Comparison of ENCODE assay signal across 19 cellular contexts in genomic region chr19:740816-741505, GRCh38. TPM values are rescaled to one million over a fixed set of nuclear protein-coding genes. Genes with fewer than 3 reads are reported as not detected.
"Had no signal": no experiment of that assay in that cellular context is flagged by ENCODE, and none has a peak within 500 bp of the region (broad histone marks: within the 10 kb centered on the region; RNA-seq: fewer than 3 reads in every experiment).

No MANE protein-coding gene starts in this region.

RNA-seq across cellular contexts. Expression of gene MISP, which starts 10.0 kb away (rescaled TPM):
- total RNA-seq: activated CD8-positive, alpha-beta T cell treated with anti-CD3 and anti-CD28 coated beads for 36 hours; activated naive CD4-positive, alpha-beta T cell treated with anti-CD3 and anti-CD28 coated beads for 36 hours; dermis blood vessel endothelial cell; endothelial cell of umbilical vein; fibroblast of lung; heart right ventricle; T-helper 1 cell treated with Interleukin-12 subunit alpha and Interleukin-12 subunit beta and Interleukin-4 antibody, amounts not matched to agents 30 ng/mL and 1 ng/mL, for 36 hours; T-helper 2 cell treated with Interferon-gamma antibody and Interleukin-4, amounts not matched to agents 100 ng/mL and 5 ng/mL, for 36 hours had no signal
- polyA plus RNA-seq: endothelial cell of umbilical vein, fibroblast of lung had no signal

RNA-seq across cellular contexts. Expression of gene PALM, which starts 32.2 kb away (rescaled TPM):
- total RNA-seq: activated naive CD8-positive, alpha-beta T cell treated with anti-CD3 and anti-CD28 coated beads for 36 hours; T-helper 1 cell treated with Interleukin-12 subunit alpha and Interleukin-12 subunit beta and Interleukin-4 antibody, amounts not matched to agents 30 ng/mL and 1 ng/mL, for 36 hours; T-helper 2 cell treated with Interferon-gamma antibody and Interleukin-4, amounts not matched to agents 100 ng/mL and 5 ng/mL, for 36 hours had no signal

RNA-seq across cellular contexts. Expression of gene PRSS57, which starts 45.7 kb away (rescaled TPM):
- total RNA-seq: activated CD8-positive, alpha-beta T cell treated with anti-CD3 and anti-CD28 coated beads for 36 hours; activated naive CD4-positive, alpha-beta T cell treated with anti-CD3 and anti-CD28 coated beads for 36 hours; activated naive CD8-positive, alpha-beta T cell treated with anti-CD3 and anti-CD28 coated beads for 36 hours; activated T-helper 17 cell treated with anti-CD3 and anti-CD28 coated beads, Interleukin-2, amount 50 U/mL, for 72 hours; aorta; body of pancreas; chondrocyte; dermis blood vessel endothelial cell; endothelial cell of umbilical vein; esophagus squamous epithelium; fibroblast of lung; fibroblast of villous mesenchyme; gastroesophageal sphincter; glomerular endothelial cell; heart right ventricle; T-helper 1 cell treated with Interleukin-12 subunit alpha and Interleukin-12 subunit beta and Interleukin-4 antibody, amounts not matched to agents 30 ng/mL and 1 ng/mL, for 36 hours; T-helper 2 cell treated with Interferon-gamma antibody and Interleukin-4, amounts not matched to agents 100 ng/mL and 5 ng/mL, for 36 hours; WTC11 had no signal
- polyA plus RNA-seq: aorta, endothelial cell of umbilical vein, esophagus, fibroblast of lung had no signal
